40 cellular contexts compared by ENCODE assay signal in the genomic region with DNA sequence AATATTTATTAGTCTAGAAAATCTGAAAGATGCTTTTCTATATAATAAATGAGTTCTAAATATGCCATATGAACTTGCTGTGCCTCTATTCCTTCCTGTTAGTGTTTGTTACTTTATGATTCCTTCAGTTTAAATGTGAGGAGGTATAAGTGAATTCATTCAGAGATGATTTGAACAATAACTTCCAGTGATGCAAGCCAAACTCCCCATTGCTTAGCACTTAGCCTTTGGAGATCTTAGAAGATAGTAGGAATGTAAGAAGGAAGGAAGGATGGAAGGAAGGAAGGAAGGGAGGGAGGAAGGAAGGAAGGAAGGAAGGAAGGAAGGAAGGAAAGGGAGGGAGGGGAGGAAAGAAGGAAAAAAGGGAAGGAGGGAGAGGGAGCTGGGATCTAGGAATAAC. TPM values are rescaled to one million over a fixed set of nuclear protein-coding genes. Genes with fewer than 3 reads are reported as not detected.
"Had no signal": no experiment of that assay in that cellular context is flagged by ENCODE, and none has a peak within 500 bp of the region (broad histone marks: within the 10 kb centered on the region; RNA-seq: fewer than 3 reads in every experiment).

No MANE protein-coding gene starts in this region.

- H3K27ac Mint-ChIP-seq: activated B cell treated with CpG ODN at 0.5 μM for 24 hours; activated CD4-positive, alpha-beta memory T cell treated with anti-CD3 and anti-CD28 coated beads for 36 hours; activated CD4-positive, alpha-beta T cell treated with anti-CD3 and anti-CD28 coated beads, Interleukin-2, amount 10 ng/mL, durations not matched to agents 24 days and 14 days; activated CD8-positive, alpha-beta T cell treated with anti-CD3 and anti-CD28 coated beads for 36 hours; activated naive CD4-positive, alpha-beta T cell treated with anti-CD3 and anti-CD28 coated beads for 36 hours; activated naive CD4-positive, alpha-beta T cell treated with anti-CD3 and anti-CD28 coated beads, Interleukin-2, amount 50 U/mL, for 72 hours; activated naive CD8-positive, alpha-beta T cell treated with anti-CD3 and anti-CD28 coated beads for 36 hours; activated T-cell treated with anti-CD3 and anti-CD28 coated beads, Interleukin-2, amount 50 U/mL, for 72 hours; activated T-helper 1 cell treated with anti-CD3 and anti-CD28 coated beads, Interleukin-12 subunit alpha, Interleukin-12 subunit beta, Interleukin-2, Interleukin-4 antibody, amounts not matched to agents 30 ng/mL and 10 ng/mL and 1 ng/mL, durations not matched to agents 14 hours and 24 hours and 36 hours; activated T-helper 17 cell treated with anti-CD3 and anti-CD28 coated beads, Interleukin-2, amount 50 U/mL, for 72 hours; T-helper 1 cell treated with Interleukin-12 subunit alpha and Interleukin-12 subunit beta and Interleukin-4 antibody, amounts not matched to agents 30 μg/mL and 1 μg/mL, for 36 hours; T-helper 2 cell treated with Interferon-gamma antibody and Interleukin-4, amounts not matched to agents 5 μg/mL and 100 μg/mL, for 36 hours had no signal

- ATAC-seq: activated CD8-positive, alpha-beta T cell treated with anti-CD3 and anti-CD28 coated beads for 36 hours; activated naive CD4-positive, alpha-beta T cell treated with anti-CD3 and anti-CD28 coated beads, Interleukin-2, amount 50 U/mL, for 72 hours; activated T-cell treated with anti-CD3 and anti-CD28 coated beads, Interleukin-2, amount 50 U/mL, for 4 hours; activated T-cell treated with anti-CD3 and anti-CD28 coated beads, Interleukin-2, amount 50 U/mL, for 72 hours; activated T-helper 17 cell treated with anti-CD3 and anti-CD28 coated beads, Interleukin-2, amount 50 U/mL, for 72 hours had no signal

- DNase-seq: activated B cell treated with CpG ODN at 0.5 μM for 24 hours; activated CD4-positive, alpha-beta memory T cell treated with anti-CD3 and anti-CD28 coated beads for 36 hours; activated CD4-positive, alpha-beta T cell treated with anti-CD3 and anti-CD28 coated beads for 4 hours; activated CD4-positive, alpha-beta T cell treated with anti-CD3 and anti-CD28 coated beads, Interleukin-2, amount 10 ng/mL, durations not matched to agents 24 days and 14 days; activated CD4-positive, alpha-beta T cell treated with anti-CD3 and anti-CD28 coated beads, Interleukin-2, amount 50 U/mL, for 1 hour; activated CD4-positive, alpha-beta T cell treated with anti-CD3 and anti-CD28 coated beads, Interleukin-2, amount 50 U/mL, for 4 hours; activated CD4-positive, CD25-positive, alpha-beta regulatory T cell treated with anti-CD3 and anti-CD28 coated beads, Interleukin-2, amount 50 U/mL, for 72 hours; activated CD8-positive, alpha-beta memory T cell treated with anti-CD3 and anti-CD28 coated beads, Interleukin-2, amount 50 U/mL, for 4 hours; activated CD8-positive, alpha-beta T cell treated with anti-CD3 and anti-CD28 coated beads for 36 hours; activated effector memory CD4-positive, alpha-beta T cell treated with anti-CD3 and anti-CD28 coated beads, Interleukin-2, amount 50 U/mL, for 16 hours; activated gamma-delta T cell treated with Interleukin-2 at 50 U/mL for 16 hours; activated naive CD4-positive, alpha-beta T cell; activated naive CD4-positive, alpha-beta T cell treated with anti-CD3 and anti-CD28 coated beads for 36 hours; activated naive CD4-positive, alpha-beta T cell treated with anti-CD3 and anti-CD28 coated beads, Interleukin-2, amount 50 U/mL, for 16 hours; activated naive CD8-positive, alpha-beta T cell treated with anti-CD3 and anti-CD28 coated beads for 36 hours; activated T-cell treated with anti-CD3 and anti-CD28 coated beads for 4 hours; activated T-cell treated with anti-CD3 and anti-CD28 coated beads, Interleukin-2, amount 50 U/mL, for 1 hour; activated T-cell treated with anti-CD3 and anti-CD28 coated beads, Interleukin-2, amount 50 U/mL, for 4 hours; activated T-cell treated with anti-CD3 and anti-CD28 coated beads, Interleukin-2, amount 50 U/mL, for 72 hours; adrenal gland; amniotic stem cell; aorta; body of pancreas; brain microvascular endothelial cell; central memory CD4-positive, alpha-beta T cell; T-helper 1 cell; T-helper 2 cell; T-helper 9 cell had no signal

- H3K36me3 Mint-ChIP-seq: activated CD4-positive, alpha-beta memory T cell treated with anti-CD3 and anti-CD28 coated beads for 36 hours; activated naive CD4-positive, alpha-beta T cell treated with anti-CD3 and anti-CD28 coated beads, Interleukin-2, amount 50 U/mL, for 72 hours; activated naive CD8-positive, alpha-beta T cell treated with anti-CD3 and anti-CD28 coated beads for 36 hours had no signal

- H3K4me3 ChIP-seq: adrenal gland, body of pancreas, breast epithelium had no signal

- H3K36me3 ChIP-seq: adrenal gland, brain microvascular endothelial cell, breast epithelium had no signal

- H3K4me3 Mint-ChIP-seq: activated B cell treated with CpG ODN at 0.5 μM for 24 hours; activated CD4-positive, alpha-beta memory T cell treated with anti-CD3 and anti-CD28 coated beads for 36 hours; activated CD4-positive, alpha-beta T cell treated with anti-CD3 and anti-CD28 coated beads, Interleukin-2, amount 10 ng/mL, durations not matched to agents 24 days and 14 days; activated CD8-positive, alpha-beta T cell treated with anti-CD3 and anti-CD28 coated beads for 36 hours; activated naive CD4-positive, alpha-beta T cell treated with anti-CD3 and anti-CD28 coated beads for 36 hours; activated naive CD8-positive, alpha-beta T cell treated with anti-CD3 and anti-CD28 coated beads for 36 hours; activated T-cell treated with anti-CD3 and anti-CD28 coated beads, Interleukin-2, amount 50 U/mL, for 4 hours; activated T-cell treated with anti-CD3 and anti-CD28 coated beads, Interleukin-2, amount 50 U/mL, for 72 hours; activated T-helper 1 cell treated with anti-CD3 and anti-CD28 coated beads, Interleukin-12 subunit alpha, Interleukin-12 subunit beta, Interleukin-2, Interleukin-4 antibody, amounts not matched to agents 30 ng/mL and 10 ng/mL and 1 ng/mL, durations not matched to agents 14 hours and 24 hours and 36 hours; activated T-helper 17 cell treated with anti-CD3 and anti-CD28 coated beads, Interleukin-2, amount 50 U/mL, for 72 hours; T-helper 1 cell treated with Interleukin-12 subunit alpha and Interleukin-12 subunit beta and Interleukin-4 antibody, amounts not matched to agents 30 μg/mL and 1 μg/mL, for 36 hours; T-helper 2 cell treated with Interferon-gamma antibody and Interleukin-4, amounts not matched to agents 5 μg/mL and 100 μg/mL, for 36 hours had no signal

- H3K9me3 Mint-ChIP-seq: activated B cell treated with CpG ODN at 0.5 μM for 24 hours; activated CD4-positive, alpha-beta memory T cell treated with anti-CD3 and anti-CD28 coated beads for 36 hours; activated CD4-positive, alpha-beta T cell treated with anti-CD3 and anti-CD28 coated beads, Interleukin-2, amount 10 ng/mL, durations not matched to agents 24 days and 14 days; activated CD8-positive, alpha-beta T cell treated with anti-CD3 and anti-CD28 coated beads for 36 hours; activated naive CD4-positive, alpha-beta T cell treated with anti-CD3 and anti-CD28 coated beads for 36 hours; activated naive CD4-positive, alpha-beta T cell treated with anti-CD3 and anti-CD28 coated beads, Interleukin-2, amount 50 U/mL, for 72 hours; activated naive CD8-positive, alpha-beta T cell treated with anti-CD3 and anti-CD28 coated beads for 36 hours; activated T-cell treated with anti-CD3 and anti-CD28 coated beads, Interleukin-2, amount 50 U/mL, for 4 hours; activated T-cell treated with anti-CD3 and anti-CD28 coated beads, Interleukin-2, amount 50 U/mL, for 72 hours; activated T-helper 1 cell treated with anti-CD3 and anti-CD28 coated beads, Interleukin-12 subunit alpha, Interleukin-12 subunit beta, Interleukin-2, Interleukin-4 antibody, amounts not matched to agents 30 ng/mL and 10 ng/mL and 1 ng/mL, durations not matched to agents 14 hours and 24 hours and 36 hours; activated T-helper 17 cell treated with anti-CD3 and anti-CD28 coated beads, Interleukin-2, amount 50 U/mL, for 72 hours; T-helper 1 cell treated with Interleukin-12 subunit alpha and Interleukin-12 subunit beta and Interleukin-4 antibody, amounts not matched to agents 30 μg/mL and 1 μg/mL, for 36 hours; T-helper 2 cell treated with Interferon-gamma antibody and Interleukin-4, amounts not matched to agents 5 μg/mL and 100 μg/mL, for 36 hours had no signal

- H3K27me3 ChIP-seq: body of pancreas, brain microvascular endothelial cell, breast epithelium had no signal

- H3K4me1 ChIP-seq: breast epithelium had no signal

- H3K4me1 Mint-ChIP-seq: activated B cell treated with CpG ODN at 0.5 μM for 24 hours; activated CD4-positive, alpha-beta T cell treated with anti-CD3 and anti-CD28 coated beads, Interleukin-2, amount 10 ng/mL, durations not matched to agents 24 days and 14 days; activated naive CD8-positive, alpha-beta T cell treated with anti-CD3 and anti-CD28 coated beads for 36 hours; activated T-helper 17 cell treated with anti-CD3 and anti-CD28 coated beads, Interleukin-2, amount 50 U/mL, for 72 hours had no signal

- FAIRE-seq: astrocyte, TTC549 had no signal

- H3K9me3 ChIP-seq: adrenal gland, body of pancreas, breast epithelium had no signal

- H3K27ac ChIP-seq: adrenal gland, brain microvascular endothelial cell, breast epithelium, VCaP had no signal

RNA-seq across cellular contexts. Expression of gene MMP13, which starts 25.1 kb away (rescaled TPM):
- total RNA-seq: activated B cell treated with CpG ODN at 0.5 μM for 24 hours; activated CD4-positive, alpha-beta memory T cell treated with anti-CD3 and anti-CD28 coated beads for 36 hours; activated CD4-positive, alpha-beta T cell treated with anti-CD3 and anti-CD28 coated beads, Interleukin-2, amount 10 ng/mL, durations not matched to agents 24 days and 14 days; activated CD8-positive, alpha-beta memory T cell treated with anti-CD3 and anti-CD28 coated beads for 36 hours; activated CD8-positive, alpha-beta T cell treated with anti-CD3 and anti-CD28 coated beads for 36 hours; activated naive CD4-positive, alpha-beta T cell treated with anti-CD3 and anti-CD28 coated beads for 36 hours; activated naive CD8-positive, alpha-beta T cell treated with anti-CD3 and anti-CD28 coated beads for 36 hours; activated T-cell treated with anti-CD3 and anti-CD28 coated beads, Interleukin-2, amount 50 U/mL, for 4 hours; activated T-cell treated with anti-CD3 and anti-CD28 coated beads, Interleukin-2, amount 50 U/mL, for 72 hours; activated T-helper 1 cell treated with anti-CD3 and anti-CD28 coated beads, Interleukin-12 subunit alpha, Interleukin-12 subunit beta, Interleukin-2, Interleukin-4 antibody, amounts not matched to agents 30 ng/mL and 10 ng/mL and 1 ng/mL, durations not matched to agents 14 hours and 24 hours and 36 hours; activated T-helper 17 cell treated with anti-CD3 and anti-CD28 coated beads, Interleukin-2, amount 50 U/mL, for 72 hours; adrenal gland; aorta; body of pancreas; breast epithelium; cardiac septum had no signal
- polyA plus RNA-seq: adrenal gland had no signal

RNA-seq across cellular contexts. Expression of gene MMP12, which starts 55.7 kb away (rescaled TPM):
- total RNA-seq: activated B cell treated with CpG ODN at 0.5 μM for 24 hours; activated CD4-positive, alpha-beta memory T cell treated with anti-CD3 and anti-CD28 coated beads for 36 hours; activated CD4-positive, alpha-beta T cell treated with anti-CD3 and anti-CD28 coated beads, Interleukin-2, amount 10 ng/mL, durations not matched to agents 24 days and 14 days; activated CD8-positive, alpha-beta memory T cell treated with anti-CD3 and anti-CD28 coated beads for 36 hours; activated CD8-positive, alpha-beta T cell treated with anti-CD3 and anti-CD28 coated beads for 36 hours; activated naive CD4-positive, alpha-beta T cell treated with anti-CD3 and anti-CD28 coated beads for 36 hours; activated naive CD4-positive, alpha-beta T cell treated with anti-CD3 and anti-CD28 coated beads, Interleukin-2, amount 50 U/mL, for 72 hours; activated naive CD8-positive, alpha-beta T cell treated with anti-CD3 and anti-CD28 coated beads for 36 hours; activated T-cell treated with anti-CD3 and anti-CD28 coated beads, Interleukin-2, amount 50 U/mL, for 4 hours; activated T-cell treated with anti-CD3 and anti-CD28 coated beads, Interleukin-2, amount 50 U/mL, for 72 hours; adrenal gland; astrocyte; body of pancreas; cardiac septum; cerebellum had no signal
- polyA plus RNA-seq: adrenal gland had no signal
